1 cellular context compared by ENCODE assay signal in genomic region chr12:91620949-91621348, GRCh38.
TF ChIP-seq lines count a peak whose summit lies in the region.

No MANE protein-coding gene starts in this region.

TF ChIP-seq in SK-N-SH, 30 proteins besides CTCF, POLR2A, EP300 and RAD21 (continued from another document):
- TF ChIP-seq MEF2A (IDR thresholded peaks at IDR 0.05; ENCODE audit: borderline replicate concordance, low read depth), result no peak
- TF ChIP-seq FOXJ3 (CRISPR knock-in tag; IDR thresholded peaks at IDR 0.05), result no peak
- no peak for TF ChIP-seq FOXM1 (IDR thresholded peaks at IDR 0.05; ENCODE audit: low read depth)
